ENCODE assay signal across 26 cellular contexts in the genomic region with DNA sequence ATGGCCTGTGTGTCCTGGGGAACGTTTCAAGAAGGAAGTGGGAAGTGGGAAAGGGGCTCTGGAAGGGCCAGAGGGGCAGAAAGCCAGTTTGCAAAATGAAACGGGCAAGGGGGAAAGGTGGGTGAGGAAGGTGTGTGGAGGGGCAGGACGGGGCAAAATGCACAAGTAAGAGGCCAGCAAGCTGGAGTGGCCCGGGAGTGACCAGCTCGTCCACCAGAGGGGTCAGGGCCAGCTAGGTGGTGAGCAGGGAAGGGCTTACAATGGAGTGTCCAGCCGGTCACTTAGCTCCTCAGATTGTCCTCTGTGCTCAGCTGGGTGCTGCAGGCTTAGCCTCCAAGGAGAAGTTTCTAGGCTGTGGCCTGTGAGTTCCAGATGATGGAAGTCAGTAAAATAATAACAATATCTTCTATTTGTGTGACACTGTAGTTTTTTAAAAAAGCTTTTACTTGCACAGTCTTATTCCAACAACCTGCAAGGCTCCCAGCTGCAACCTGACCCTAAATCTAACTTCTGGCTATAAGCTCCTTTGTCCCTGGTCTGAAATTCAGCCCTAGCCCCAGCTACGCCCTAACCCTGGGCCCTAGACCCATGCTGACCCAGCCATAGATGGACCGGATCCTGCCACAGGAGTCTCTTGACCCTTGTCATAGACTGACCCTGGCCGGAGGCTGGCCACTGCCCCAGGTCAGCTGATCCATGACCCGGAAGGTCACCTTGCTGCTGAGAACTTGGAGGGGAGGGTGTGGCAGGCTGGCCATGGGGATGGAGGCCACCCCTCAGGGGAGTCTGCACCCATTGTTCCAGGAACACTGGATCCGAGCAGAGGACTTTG. TPM values are rescaled to one million over a fixed set of nuclear protein-coding genes. Genes with fewer than 3 reads are reported as not detected.
DNase-seq lines count a peak whose midpoint lies in the region; ATAC-seq and TF ChIP-seq lines count a peak whose summit lies in the region.
"Had no signal": no experiment of that assay in that cellular context is flagged by ENCODE, and none has a peak within 500 bp of the region (broad histone marks: within the 10 kb centered on the region; RNA-seq: fewer than 3 reads in every experiment).

No MANE protein-coding gene starts in this region.

- DNase-seq in cardiac septum (ENCODE audit: low spot score) (peak; percentile 59), Right ventricle myocardium superior (no peak), mesenteric fat pad (ENCODE audit: low spot score) (peak; percentile 78), vagina (ENCODE audit: extremely low spot score in 2 of 2) (peak; percentile 69 to 92), NCI-H146 (lab: John Stamatoyannopoulos, UW) (no peak), GM10266 (ENCODE audit: extremely low spot score) (no peak)
- DNase-seq: activated naive CD4-positive, alpha-beta T cell; activated T-cell treated with anti-CD3 and anti-CD28 coated beads, Interleukin-2, amount 50 U/mL, for 24 hours; anterior cingulate cortex; COR-L47; DMS53; effector memory CD4-positive, alpha-beta T cell; foreskin fibroblast; heart left ventricle; HFFc6; NCI-H1105; NCI-H1930; NCI-H526 treated with DMSO at 0.1 percent for 48 hours; SJCRH30; stimulated activated CD4-positive, alpha-beta T cell treated with anti-CD3 and anti-CD28 coated beads, Interleukin-2, amount 100 ng/mL, for 48 hours had no signal

- H3K4me2 ChIP-seq in OCI-LY3 (ENCODE audit: low read length), result peak overlapping the region; percentile 63

- TF ChIP-seq CTCF in OCI-LY3 (IDR thresholded peaks at IDR 0.05; ENCODE audit: low read depth, low read length) (no peak), vagina (IDR thresholded peaks at IDR 0.05) (no peak), GM10266 (IDR thresholded peaks at IDR 0.05; ENCODE audit: control insufficient read depth, insufficient read depth, low read depth, missing control alignments) (no peak)

- peaks cover 2% of the 10 kb centered on the region; the same call in 1 of the 2 replicates for H3K27me3 ChIP-seq in OCI-LY3 (ENCODE audit: low read depth, low read length)
- H3K27me3 ChIP-seq in vagina, result no peaks in the 10 kb centered on the region
- H3K27me3 ChIP-seq: BLaER1 treated with 17β-estradiol and CSF1 and Interleukin-3, amounts not matched to agents 10 nM and 100 nM; heart left ventricle; upper lobe of left lung had no signal

- ATAC-seq in Right ventricle myocardium superior (ENCODE audit: poor library complexity), result no peak
- ATAC-seq: heart left ventricle, right cardiac atrium had no signal

- peaks cover 17% of the 10 kb centered on the region for H3K4me1 ChIP-seq in OCI-LY3 (ENCODE audit: low read length)
- peaks cover 8% of the 10 kb centered on the region for H3K4me1 ChIP-seq in vagina
- H3K4me1 ChIP-seq: SJCRH30, upper lobe of left lung had no signal

- H3K9me3 ChIP-seq in OCI-LY3 (ENCODE audit: insufficient read depth, low read length), result no peaks in the 10 kb centered on the region
- no peaks in the 10 kb centered on the region for H3K9me3 ChIP-seq in vagina
- H3K9me3 ChIP-seq: SJCRH30, upper lobe of left lung had no signal

- H3K36me3 ChIP-seq in OCI-LY3 (replicated peaks; ENCODE audit: low read depth, low read length) (no peaks in the 10 kb centered on the region), vagina (no peaks in the 10 kb centered on the region)
- H3K36me3 ChIP-seq: BLaER1 treated with 17β-estradiol and CSF1 and Interleukin-3, amounts not matched to agents 10 nM and 100 nM; heart left ventricle; SJCRH30; upper lobe of left lung had no signal

- H2AFZ ChIP-seq in OCI-LY3 (ENCODE audit: low read depth, low read length), result no peak overlapping the region

- no peaks in the 10 kb centered on the region for H4K20me1 ChIP-seq in OCI-LY3 (ENCODE audit: insufficient read depth, low read length)
- H4K20me1 ChIP-seq: BLaER1 treated with 17β-estradiol and CSF1 and Interleukin-3, amounts not matched to agents 10 nM and 100 nM had no signal

- TF ChIP-seq POLR2A in vagina (IDR thresholded peaks at IDR 0.05), result no peak

- intact Hi-C loops in cardiac septum (cut with DNase I) (no loop called here), Right ventricle myocardium superior (cut with DNase I) (no loop called here), vagina (cut with DNase I) (no loop called here)

- no peaks in the 10 kb centered on the region for H3K79me2 ChIP-seq in OCI-LY3 (ENCODE audit: low read length)

- H3K4me3 ChIP-seq in OCI-LY3 (ENCODE audit: low read length), result no peak overlapping the region
- no peak overlapping the region for H3K4me3 ChIP-seq in vagina
- H3K4me3 ChIP-seq: BLaER1 treated with 17β-estradiol and CSF1 and Interleukin-3, amounts not matched to agents 10 nM and 100 nM; coronary artery; heart left ventricle; SJCRH30; upper lobe of left lung had no signal

- no peak overlapping the region for H3K27ac ChIP-seq in OCI-LY3 (ENCODE audit: low read length)
- H3K27ac ChIP-seq in vagina, result no peak overlapping the region
- H3K27ac ChIP-seq: coronary artery, SJCRH30 had no signal

- H3K9ac ChIP-seq in OCI-LY3 (ENCODE audit: low read length), result no peak overlapping the region
- H3K9ac ChIP-seq: BLaER1 treated with 17β-estradiol and CSF1 and Interleukin-3, amounts not matched to agents 10 nM and 100 nM had no signal

RNA-seq across cellular contexts. Expression of a gene that starts 29.2 kb away (rescaled TPM):
- total RNA-seq in cardiac septum (0.78 TPM), Right ventricle myocardium superior (0.32 TPM), mesenteric fat pad (2.1 TPM), vagina (not detected)
- total RNA-seq: bronchial epithelial cell had no signal

RNA-seq across cellular contexts. Expression of a gene that starts 38.4 kb away (rescaled TPM):
- total RNA-seq in cardiac septum, result 40.7 TPM
- 57.7 TPM for total RNA-seq in Right ventricle myocardium superior
- total RNA-seq in mesenteric fat pad, result 39.1 TPM
- 40.8 TPM for total RNA-seq in vagina

Comparison
In these comparisons a context has a peak if more than half of its experiments do, and no peak if none do; other contexts are left out.
1. DNase-seq: peak in cardiac septum (single experiment), mesenteric fat pad (single experiment) and vagina (2 of 2); none in Right ventricle myocardium superior (single experiment), NCI-H146 (single experiment) and GM10266 (single experiment).